In genomic region chr9:124551472-124552339, GRCh38 we compare ENCODE assay signal across 8 cellular contexts. TPM values are rescaled to one million over a fixed set of nuclear protein-coding genes. Genes with fewer than 3 reads are reported as not detected.
DNase-seq lines count a peak whose midpoint lies in the region; ATAC-seq and TF ChIP-seq lines count a peak whose summit lies in the region.

No MANE protein-coding gene starts in this region.

- DNase-seq in GM19240 (ENCODE audit: insufficient read length, low spot score) (peak; percentile 48), NCI-H526 treated with DMSO at 0.1 percent for 48 hours (lab: John Stamatoyannopoulos, UW) (peak; percentile 2), amniotic epithelial cell (ENCODE audit: low read depth) (peak; percentile 79), hepatic stellate cell (ENCODE audit: low spot score) (peak; percentile 37)

- H3K4me1 ChIP-seq in skeletal muscle satellite cell (ENCODE audit: control insufficient read depth, insufficient read depth, low read length), result peaks cover 26% of the 10 kb centered on the region

- peak overlapping the region; percentile 15 for H3K4me2 ChIP-seq in skeletal muscle satellite cell (ENCODE audit: low read length)

- H3K9ac ChIP-seq in skeletal muscle satellite cell (ENCODE audit: low read depth, low read length), result peak overlapping the region; percentile 11

- ATAC-seq in HG02884 (IDR thresholded peaks at IDR 0.05; ENCODE audit: unreplicated experiment), result no peak
- ATAC-seq in HG03520 (IDR thresholded peaks at IDR 0.05; ENCODE audit: unreplicated experiment), result no peak

- H3K27me3 ChIP-seq in skeletal muscle satellite cell (ENCODE audit: control insufficient read depth, insufficient read depth, low read length), result no peaks in the 10 kb centered on the region

- H3K4me3 ChIP-seq in skeletal muscle satellite cell (ENCODE audit: low read length), result no peak overlapping the region

- no peaks in the 10 kb centered on the region for H3K9me3 ChIP-seq in skeletal muscle satellite cell (replicated peaks; ENCODE audit: low read length)

- no peaks in the 10 kb centered on the region for H3K36me3 ChIP-seq in skeletal muscle satellite cell (ENCODE audit: insufficient read depth, low read length)

- TF ChIP-seq CTCF in C4-2B (conservative IDR thresholded peaks at IDR 0.05), result peak; percentile 91

- no peak overlapping the region for H3K27ac ChIP-seq in C4-2B

RNA-seq across cellular contexts. Expression of gene NR5A1, which starts 44.5 kb away (rescaled TPM):
- total RNA-seq in skeletal muscle satellite cell (2012; rRNA removed), result not detected in 2 replicates

Comparison
In these comparisons a context has a peak if more than half of its experiments do, and no peak if none do; other contexts are left out.
1. DNase-seq: peak in every context shown above with its lines; median percentile 79 in amniotic epithelial cell; 48 in GM19240; 37 in hepatic stellate cell; 2 in NCI-H526 treated with DMSO at 0.1 percent for 48 hours.